In genomic region chr5:14218480-14218879, GRCh38 we compare ENCODE assay signal across 17 cellular contexts.
A peak's percentile ranks its signal among the peaks of the same experiment; 100 is the strongest.
DNase-seq lines count a peak whose midpoint lies in the region; ATAC-seq, FAIRE-seq and TF ChIP-seq lines count a peak whose summit lies in the region.
"Had no signal": no experiment of that assay in that cellular context is flagged by ENCODE, and none has a peak within 500 bp of the region (broad histone marks: within the 10 kb centered on the region; RNA-seq: fewer than 3 reads in every experiment).

No MANE protein-coding gene starts in this region.

- intact Hi-C loops in GM12878 (cut with micrococcal nuclease; ENCODE audit: unreplicated experiment), result no loop called here

- no peak for FAIRE-seq in GM12878 (lab: Jason Lieb, UNC)
- FAIRE-seq: pancreas had no signal

- in situ Hi-C loops in GM12878 (cut with MboI), result no loop called here

- 0 out of 2 replicates have a peak overlapping the region, but pooled peaks have one; percentile 15 for H3K27ac ChIP-seq in GM12878 (ENCODE audit: control insufficient read depth, insufficient read depth)
- peak overlapping the region; percentile 51 for H3K27ac ChIP-seq in mesenchymal stem cell (ENCODE audit: low read length, poor library complexity, severe bottlenecking)
- H3K27ac ChIP-seq in stomach smooth muscle (ENCODE audit: low read length), result peak overlapping the region; percentile 79
- H3K27ac ChIP-seq: pancreas had no signal

- H3K9me3 Mint-ChIP-seq in IgD-negative memory B cell, result peaks cover 0 to 2% (median 0%) of the 10 kb centered on the region in 3 donors

- H2AK5ac ChIP-seq in mesenchymal stem cell (ENCODE audit: low read length, severe bottlenecking), result peak overlapping the region; percentile 81

- SMC1A ChIA-PET in GM12878 (lab: Charles Lee; ENCODE audit: uncharacterized antibody, unreplicated experiment), result interaction anchor here (0.7 to 14.5 kb wide), 12 partner anchors 9 to 226 kb away, joined by 3 to 225 read pairs (median 4); partner anchors contain the start of gene TRIO

- H2AFZ ChIP-seq in GM12878 (ENCODE audit: control insufficient read depth, low read depth, low read length) (no peak overlapping the region), mesenchymal stem cell (ENCODE audit: low read depth, low read length) (no peak overlapping the region)

- peak overlapping the region in 1 of 2 experiments; percentile 91 for H3K23ac ChIP-seq in mesenchymal stem cell (ENCODE audit: low read length in 2 of 2)

- RAD21 ChIA-PET in GM12878 (lab: Charles Lee; ENCODE audit: unreplicated experiment), result interaction anchor here (0.9 to 12.4 kb wide), 5 partner anchors 9 to 69 kb away, joined by 3 to 373 read pairs (median 3); partner anchors contain the start of gene TRIO

- peak overlapping the region; percentile 34 for H4K91ac ChIP-seq in mesenchymal stem cell (ENCODE audit: low read length)

- peaks cover 63 to 91% (median 72%) of the 10 kb centered on the region in 3 donors for H3K4me1 Mint-ChIP-seq in IgD-negative memory B cell

- no peak for TF ChIP-seq POLR2A in GM12878 (IDR thresholded peaks at IDR 0.05; ENCODE audit: low read depth, low read length)

- H3K14ac ChIP-seq in mesenchymal stem cell (ENCODE audit: low read length in 2 of 2), result peak overlapping the region in 1 of 2 experiments; percentile 87

- H3K4me2 ChIP-seq in GM12878 (ENCODE audit: control insufficient read depth, insufficient read depth), result peak overlapping the region; percentile 46
- H3K4me2 ChIP-seq in mesenchymal stem cell (ENCODE audit: low read length, poor library complexity, severe bottlenecking), result peak overlapping the region; percentile 37

- peak overlapping the region in 1 of 2 experiments; percentile 74 for H3K18ac ChIP-seq in mesenchymal stem cell (ENCODE audit: low read depth in 1 of 2, low read length in 2 of 2)

- WGBS in GM12878 (ENCODE audit: insufficient coverage, insufficient replicate concordance, low lambda C conversion rate, missing lambda C conversion rate), result 51% methylated on average over 6 of the region's 6 CpGs
- 81% methylated on average over 6 of the region's 6 CpGs for WGBS in mesenchymal stem cell

- TF ChIP-seq EP300 in GM12878 (IDR thresholded peaks at IDR 0.05; ENCODE audit: borderline replicate concordance in 1 of 2, control insufficient read depth in 1 of 2, low read depth in 2 of 2, low read length in 2 of 2), result no peak

- H3K4me3 Mint-ChIP-seq in IgD-negative memory B cell, result peak overlapping the region in 3 of 4 donors; percentile 3 to 86 (median 19)
- H3K4me3 Mint-ChIP-seq: CD4-positive, CD25-positive, alpha-beta regulatory T cell; stimulated activated effector memory CD8-positive, alpha-beta T cell treated with anti-CD3 and anti-CD28 coated beads, Interleukin-12 subunit alpha, Interleukin-12 subunit beta, amount 100 ng/mL, for 72 hours had no signal

- no peaks in the 10 kb centered on the region for H3K27me3 Mint-ChIP-seq in IgD-negative memory B cell

- no peak for TF ChIP-seq CTCF in GM12878 (IDR thresholded peaks at IDR 0.05 in 2 of 3, conservative IDR thresholded peaks at IDR 0.05 in 1 of 3; ENCODE audit: control insufficient read depth in 2 of 3, extremely low read depth in 1 of 3, insufficient read depth in 1 of 3, low read depth in 3 of 3, low read length in 3 of 3)

- H3K4me1 ChIP-seq in GM12878 (ENCODE audit: control insufficient read depth, insufficient read depth, low read length) (peaks cover 64% of the 10 kb centered on the region), mesenchymal stem cell (ENCODE audit: control insufficient read depth, insufficient read depth, low read depth, low read length) (peaks cover 36% of the 10 kb centered on the region), stomach smooth muscle (ENCODE audit: control insufficient read depth, insufficient read depth, low read length) (peaks cover 38% of the 10 kb centered on the region)

- POLR2A ChIA-PET in GM12878 (lab: Charles Lee), result interaction anchor here (0.9 to 12.4 kb wide), 5 partner anchors 10 to 69 kb away, joined by 4 to 347 read pairs (median 6); partner anchors contain the start of gene TRIO

- H4K8ac ChIP-seq in mesenchymal stem cell (ENCODE audit: low read length), result peak overlapping the region; percentile 30

- TF ChIP-seq RAD21 in GM12878 (IDR thresholded peaks at IDR 0.05; ENCODE audit: insufficient read depth, low read depth, low read length), result no peak

- no peaks in the 10 kb centered on the region for H3K27me3 ChIP-seq in GM12878 (replicated peaks in 1 of 2; ENCODE audit: control insufficient read depth in 2 of 2, insufficient read depth in 2 of 2, low read length in 1 of 2)
- H3K27me3 ChIP-seq in mesenchymal stem cell (ENCODE audit: control insufficient read depth in 1 of 2, insufficient read depth in 1 of 2, low read length in 2 of 2), result no peaks in the 10 kb centered on the region
- no peaks in the 10 kb centered on the region for H3K27me3 ChIP-seq in stomach smooth muscle (ENCODE audit: control insufficient read depth in 1 of 2, insufficient read depth in 2 of 2, low read length in 2 of 2)
- H3K27me3 ChIP-seq: pancreas had no signal

- peak overlapping the region; percentile 48 for H2BK5ac ChIP-seq in mesenchymal stem cell (ENCODE audit: low read depth, low read length, poor library complexity, severe bottlenecking)

- no peak for DNase-seq in GM12878 (ENCODE audit: low read depth, low spot score)
- DNase-seq in mesenchymal stem cell, result no peak
- no peak for DNase-seq in activated CD4-positive, alpha-beta T cell treated with anti-CD3 and anti-CD28 coated beads, Interleukin-2, amount 50 U/mL, for 4 hours
- no peak for DNase-seq in NCI-H345 treated with DMSO at 0.1 percent for 48 hours (lab: John Stamatoyannopoulos, UW; ENCODE audit: unreplicated experiment)
- no peak for DNase-seq in GDM1 (lab: John Stamatoyannopoulos, UW)
- DNase-seq: activated T-cell treated with anti-CD3 and anti-CD28 coated beads, Interleukin-2, amount 50 U/mL, for 1 hour; amniotic stem cell; CD4-positive, CD25-positive, alpha-beta regulatory T cell; glutamatergic neuron; KG1; NCI-H1694; pancreas; stimulated activated CD4-positive, alpha-beta T cell treated with anti-CD3 and anti-CD28 coated beads, Interleukin-2, amount 100 ng/mL, for 48 hours had no signal

- H3K9ac ChIP-seq in GM12878 (ENCODE audit: control insufficient read depth, insufficient read depth, low read length) (no peak overlapping the region), mesenchymal stem cell (ENCODE audit: low read length) (no peak overlapping the region), stomach smooth muscle (ENCODE audit: low read length in 2 of 2) (peak overlapping the region; percentile 54 to 63)

- H2BK15ac ChIP-seq in mesenchymal stem cell (ENCODE audit: low read depth, poor library complexity, severe bottlenecking), result peak overlapping the region; percentile 73

- peaks cover 2% of the 10 kb centered on the region for H3K36me3 Mint-ChIP-seq in IgD-negative memory B cell
- H3K36me3 Mint-ChIP-seq: CD4-positive, CD25-positive, alpha-beta regulatory T cell; stimulated activated effector memory CD8-positive, alpha-beta T cell treated with anti-CD3 and anti-CD28 coated beads, Interleukin-12 subunit alpha, Interleukin-12 subunit beta, amount 100 ng/mL, for 72 hours had no signal

- CTCF ChIA-PET in GM12878 (lab: Yijun Ruan, JAX), result interaction anchor here (0.6 to 1.3 kb wide), 5 partner anchors 15 to 110 kb away, joined by 3 to 8 read pairs (median 6); no protein-coding TSS in a partner anchor

- H3K27ac Mint-ChIP-seq in IgD-negative memory B cell, result peak overlapping the region; percentile 53 to 64 (median 57)
- H3K27ac Mint-ChIP-seq: CD4-positive, CD25-positive, alpha-beta regulatory T cell; stimulated activated effector memory CD8-positive, alpha-beta T cell treated with anti-CD3 and anti-CD28 coated beads, Interleukin-12 subunit alpha, Interleukin-12 subunit beta, amount 100 ng/mL, for 72 hours had no signal

- H2BK120ac ChIP-seq in mesenchymal stem cell (ENCODE audit: low read depth, low read length), result peak overlapping the region; percentile 71

- ATAC-seq in GM12878, result no peak
- ATAC-seq in HG02973 (IDR thresholded peaks at IDR 0.05; ENCODE audit: unreplicated experiment), result no peak
- ATAC-seq: stimulated activated effector memory CD8-positive, alpha-beta T cell treated with anti-CD3 and anti-CD28 coated beads, Interleukin-12 subunit alpha, Interleukin-12 subunit beta, amount 100 ng/mL, for 72 hours had no signal

- no peaks in the 10 kb centered on the region for H3K9me3 ChIP-seq in GM12878 (replicated peaks; ENCODE audit: control insufficient read depth, insufficient read depth, low read length)
- no peaks in the 10 kb centered on the region for H3K9me3 ChIP-seq in mesenchymal stem cell (ENCODE audit: control insufficient read depth, low read length)
- no peaks in the 10 kb centered on the region for H3K9me3 ChIP-seq in stomach smooth muscle (ENCODE audit: control insufficient read depth in 2 of 2, low read length in 2 of 2)
- H3K9me3 ChIP-seq: pancreas had no signal

- H4K20me1 ChIP-seq in GM12878 (ENCODE audit: control insufficient read depth, insufficient read depth), result no peaks in the 10 kb centered on the region

- BruUV-seq in GM12878 (replicated peaks; lab: Mats Ljungman, UMichigan), result no TSS peak

- peak overlapping the region in 1 of 2 experiments; percentile 63 for H3K4ac ChIP-seq in mesenchymal stem cell (ENCODE audit: low read depth in 1 of 2, low read length in 2 of 2)

- H3K4me3 ChIP-seq in GM12878 (no peak overlapping the region), mesenchymal stem cell (ENCODE audit: insufficient read depth in 1 of 2, low read depth in 1 of 2, low read length in 2 of 2) (no peak overlapping the region), stomach smooth muscle (ENCODE audit: low read length in 2 of 2) (peak overlapping the region; percentile 24 to 58)
- H3K4me3 ChIP-seq: pancreas had no signal

- peak overlapping the region in 1 of 2 experiments; percentile 74 for H2BK12ac ChIP-seq in mesenchymal stem cell (ENCODE audit: low read length in 2 of 2)

- no peaks in the 10 kb centered on the region for H3K79me1 ChIP-seq in mesenchymal stem cell (replicated peaks; ENCODE audit: low read length, poor library complexity, severe bottlenecking)

- peaks cover 0 to 1% of the 10 kb centered on the region in 2 experiments; a peak in 3 of 4 replicates for H3K36me3 ChIP-seq in GM12878 (ENCODE audit: control insufficient read depth in 2 of 2, insufficient read depth in 2 of 2, low read length in 1 of 2)
- peaks cover 11% of the 10 kb centered on the region in 2 experiments for H3K36me3 ChIP-seq in mesenchymal stem cell (ENCODE audit: control insufficient read depth in 1 of 2, insufficient read depth in 2 of 2, low read depth in 1 of 2, low read length in 2 of 2)
- no peaks in the 10 kb centered on the region for H3K36me3 ChIP-seq in stomach smooth muscle (ENCODE audit: control insufficient read depth in 2 of 2, insufficient read depth in 2 of 2, low read length in 2 of 2)
- H3K36me3 ChIP-seq: pancreas had no signal

- H3K79me2 ChIP-seq in GM12878 (ENCODE audit: control insufficient read depth, insufficient read depth, low read length), result peaks cover 91% of the 10 kb centered on the region

TF ChIP-seq in GM12878, 131 proteins besides CTCF, POLR2A, EP300 and RAD21 (continues in another document):
- TF ChIP-seq RUNX3 (IDR thresholded peaks at IDR 0.05; ENCODE audit: low read length), result peak; percentile 76

Comparison
In these comparisons a context has a peak if more than half of its experiments do, and no peak if none do; other contexts are left out.
1. H3K27ac ChIP-seq: peak in every context shown above with its lines; median percentile 79 in stomach smooth muscle; 51 in mesenchymal stem cell; 15 in GM12878.
2. H3K4me3 ChIP-seq: peak in stomach smooth muscle (2 of 2); none in GM12878 (single experiment) and mesenchymal stem cell (0 of 2).
3. H3K9ac ChIP-seq: peak in stomach smooth muscle (2 of 2); none in GM12878 (single experiment) and mesenchymal stem cell (single experiment).